Comparison of ENCODE assay signal across 1 cellular context in the genomic region with DNA sequence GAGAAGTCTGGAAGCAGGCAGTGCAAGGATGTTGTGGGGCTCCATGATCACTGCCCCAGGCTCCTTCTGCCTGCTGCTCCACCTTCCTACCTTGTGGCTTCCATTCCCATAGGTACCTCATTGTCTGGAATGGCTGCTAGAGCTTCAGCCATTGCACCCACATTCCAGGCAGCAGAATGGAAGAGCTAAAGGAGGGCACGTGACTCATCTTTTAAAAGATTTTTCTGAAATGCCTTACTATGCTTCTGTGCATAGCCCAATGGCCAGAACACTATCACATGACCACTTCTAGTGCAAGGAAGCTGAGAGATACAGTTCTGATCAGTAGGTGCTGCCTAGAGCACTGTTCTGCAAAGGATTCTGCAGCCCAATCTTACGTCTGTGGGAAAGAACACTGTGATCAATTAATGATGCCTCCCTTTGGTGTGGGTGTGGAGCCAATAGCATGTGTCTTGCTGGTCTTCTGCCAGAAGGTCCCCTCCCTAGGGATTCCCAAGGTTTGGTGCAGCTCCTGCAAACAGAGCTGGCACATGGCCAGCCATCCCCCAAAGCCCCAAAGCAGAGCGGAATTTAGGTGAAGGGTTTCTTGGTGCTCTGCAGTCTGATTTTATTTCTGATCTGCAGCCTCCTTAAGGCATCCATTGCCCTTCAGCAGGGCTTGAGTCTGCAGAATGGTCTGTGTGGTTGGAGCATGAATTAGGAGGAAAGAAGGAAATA.
TF ChIP-seq lines count a peak whose summit lies in the region.

No MANE protein-coding gene starts in this region.

TF ChIP-seq in K562, 482 proteins besides CTCF, POLR2A, EP300 and RAD21 (continued from another document):
- TF ChIP-seq, protein P1, sequence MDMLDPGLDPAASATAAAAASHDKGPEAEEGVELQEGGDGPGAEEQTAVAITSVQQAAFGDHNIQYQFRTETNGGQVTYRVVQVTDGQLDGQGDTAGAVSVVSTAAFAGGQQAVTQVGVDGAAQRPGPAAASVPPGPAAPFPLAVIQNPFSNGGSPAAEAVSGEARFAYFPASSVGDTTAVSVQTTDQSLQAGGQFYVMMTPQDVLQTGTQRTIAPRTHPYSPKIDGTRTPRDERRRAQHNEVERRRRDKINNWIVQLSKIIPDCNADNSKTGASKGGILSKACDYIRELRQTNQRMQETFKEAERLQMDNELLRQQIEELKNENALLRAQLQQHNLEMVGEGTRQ (CRISPR knock-in tag; IDR thresholded peaks at IDR 0.05), result peak; percentile 28
- TF ChIP-seq, protein P2, sequence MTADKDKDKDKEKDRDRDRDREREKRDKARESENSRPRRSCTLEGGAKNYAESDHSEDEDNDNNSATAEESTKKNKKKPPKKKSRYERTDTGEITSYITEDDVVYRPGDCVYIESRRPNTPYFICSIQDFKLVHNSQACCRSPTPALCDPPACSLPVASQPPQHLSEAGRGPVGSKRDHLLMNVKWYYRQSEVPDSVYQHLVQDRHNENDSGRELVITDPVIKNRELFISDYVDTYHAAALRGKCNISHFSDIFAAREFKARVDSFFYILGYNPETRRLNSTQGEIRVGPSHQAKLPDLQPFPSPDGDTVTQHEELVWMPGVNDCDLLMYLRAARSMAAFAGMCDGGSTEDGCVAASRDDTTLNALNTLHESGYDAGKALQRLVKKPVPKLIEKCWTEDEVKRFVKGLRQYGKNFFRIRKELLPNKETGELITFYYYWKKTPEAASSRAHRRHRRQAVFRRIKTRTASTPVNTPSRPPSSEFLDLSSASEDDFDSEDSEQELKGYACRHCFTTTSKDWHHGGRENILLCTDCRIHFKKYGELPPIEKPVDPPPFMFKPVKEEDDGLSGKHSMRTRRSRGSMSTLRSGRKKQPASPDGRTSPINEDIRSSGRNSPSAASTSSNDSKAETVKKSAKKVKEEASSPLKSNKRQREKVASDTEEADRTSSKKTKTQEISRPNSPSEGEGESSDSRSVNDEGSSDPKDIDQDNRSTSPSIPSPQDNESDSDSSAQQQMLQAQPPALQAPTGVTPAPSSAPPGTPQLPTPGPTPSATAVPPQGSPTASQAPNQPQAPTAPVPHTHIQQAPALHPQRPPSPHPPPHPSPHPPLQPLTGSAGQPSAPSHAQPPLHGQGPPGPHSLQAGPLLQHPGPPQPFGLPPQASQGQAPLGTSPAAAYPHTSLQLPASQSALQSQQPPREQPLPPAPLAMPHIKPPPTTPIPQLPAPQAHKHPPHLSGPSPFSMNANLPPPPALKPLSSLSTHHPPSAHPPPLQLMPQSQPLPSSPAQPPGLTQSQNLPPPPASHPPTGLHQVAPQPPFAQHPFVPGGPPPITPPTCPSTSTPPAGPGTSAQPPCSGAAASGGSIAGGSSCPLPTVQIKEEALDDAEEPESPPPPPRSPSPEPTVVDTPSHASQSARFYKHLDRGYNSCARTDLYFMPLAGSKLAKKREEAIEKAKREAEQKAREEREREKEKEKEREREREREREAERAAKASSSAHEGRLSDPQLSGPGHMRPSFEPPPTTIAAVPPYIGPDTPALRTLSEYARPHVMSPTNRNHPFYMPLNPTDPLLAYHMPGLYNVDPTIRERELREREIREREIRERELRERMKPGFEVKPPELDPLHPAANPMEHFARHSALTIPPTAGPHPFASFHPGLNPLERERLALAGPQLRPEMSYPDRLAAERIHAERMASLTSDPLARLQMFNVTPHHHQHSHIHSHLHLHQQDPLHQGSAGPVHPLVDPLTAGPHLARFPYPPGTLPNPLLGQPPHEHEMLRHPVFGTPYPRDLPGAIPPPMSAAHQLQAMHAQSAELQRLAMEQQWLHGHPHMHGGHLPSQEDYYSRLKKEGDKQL (CRISPR knock-in tag; IDR thresholded peaks at IDR 0.05; ENCODE audit: borderline replicate concordance), result no peak
- TF ChIP-seq, protein P3, sequence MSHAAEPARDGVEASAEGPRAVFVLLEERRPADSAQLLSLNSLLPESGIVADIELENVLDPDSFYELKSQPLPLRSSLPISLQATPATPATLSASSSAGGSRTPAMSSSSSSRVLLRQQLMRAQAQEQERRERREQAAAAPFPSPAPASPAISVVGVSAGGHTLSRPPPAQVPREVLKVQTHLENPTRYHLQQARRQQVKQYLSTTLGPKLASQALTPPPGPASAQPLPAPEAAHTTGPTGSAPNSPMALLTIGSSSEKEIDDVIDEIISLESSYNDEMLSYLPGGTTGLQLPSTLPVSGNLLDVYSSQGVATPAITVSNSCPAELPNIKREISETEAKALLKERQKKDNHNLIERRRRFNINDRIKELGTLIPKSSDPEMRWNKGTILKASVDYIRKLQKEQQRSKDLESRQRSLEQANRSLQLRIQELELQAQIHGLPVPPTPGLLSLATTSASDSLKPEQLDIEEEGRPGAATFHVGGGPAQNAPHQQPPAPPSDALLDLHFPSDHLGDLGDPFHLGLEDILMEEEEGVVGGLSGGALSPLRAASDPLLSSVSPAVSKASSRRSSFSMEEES (CRISPR knock-in tag; IDR thresholded peaks at IDR 0.05), result peak; percentile 61
- no peak for TF ChIP-seq ZNF75A (CRISPR knock-in tag; IDR thresholded peaks at IDR 0.05)
